ENCODE assay signal across 11 cellular contexts in the genomic region with DNA sequence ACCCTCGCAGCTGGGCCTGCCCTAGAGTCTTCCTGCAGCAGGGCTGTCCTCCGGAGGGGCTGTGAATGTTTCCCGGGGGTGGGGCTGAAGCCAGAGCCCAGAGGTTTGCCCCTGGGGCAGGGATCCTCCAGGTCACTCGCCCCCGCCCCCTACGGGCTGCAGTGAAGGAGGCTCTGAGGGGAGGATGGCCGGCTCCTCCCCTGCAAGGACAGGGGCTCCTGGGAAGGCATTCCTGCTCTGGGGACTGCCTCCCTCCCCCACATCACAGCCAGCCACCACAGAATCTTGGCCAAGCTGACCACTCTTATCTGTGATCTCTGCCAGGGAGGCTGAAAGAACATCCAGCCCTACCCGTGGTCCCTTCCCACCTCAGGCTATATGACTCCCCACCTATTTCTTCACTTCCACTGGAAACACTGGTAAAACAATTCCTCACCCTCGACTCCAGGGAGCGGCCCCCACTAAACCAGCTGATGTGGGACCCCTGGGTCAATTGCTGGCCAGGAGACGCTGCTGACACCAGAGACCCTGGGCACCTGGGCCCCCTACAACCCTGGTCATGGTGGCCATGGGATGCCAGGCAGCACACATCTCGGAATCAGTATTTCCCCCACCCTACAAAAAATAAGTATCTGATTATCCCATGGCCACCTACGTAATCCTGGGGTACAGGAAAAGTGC.
DNase-seq lines count a peak whose midpoint lies in the region; ATAC-seq, FAIRE-seq and TF ChIP-seq lines count a peak whose summit lies in the region.
"Had no signal": no experiment of that assay in that cellular context is flagged by ENCODE, and none has a peak within 500 bp of the region (broad histone marks: within the 10 kb centered on the region; RNA-seq: fewer than 3 reads in every experiment).

No MANE protein-coding gene starts in this region.

- H3K4me1 ChIP-seq in breast epithelium (peaks cover 0 to 6% of the 10 kb centered on the region in 2 donors), astrocyte (ENCODE audit: insufficient read depth, low read length) (peaks cover 9% of the 10 kb centered on the region), testis (peaks cover 16% of the 10 kb centered on the region)

- DNase-seq in breast epithelium (ENCODE audit: low spot score in 2 of 2) (no peak), MCF 10A (ENCODE audit: unreplicated experiment) (no peak), astrocyte (ENCODE audit: low read depth) (no peak), iPS-NIHi11 (ENCODE audit: low spot score) (peak; percentile 88), testis (peak; percentile 80), AG20443 (ENCODE audit: low spot score) (no peak)
- DNase-seq in activated CD4-positive, alpha-beta T cell treated with anti-CD3 and anti-CD28 coated beads for 4 hours: no peak
- DNase-seq in stimulated activated naive B cell treated with anti-CD40 and anti-IgM and Interleukin-4, amounts not matched to agents 10 μg/mL and 1 μg/mL and 100 μg/mL, for 72 hours: no peak
- DNase-seq: GF-D8 had no signal

- no peak overlapping the region for H3K27ac Mint-ChIP-seq in MCF 10A (ENCODE audit: low read depth, unreplicated experiment)
- H3K27ac Mint-ChIP-seq in astrocyte (ENCODE audit: unreplicated experiment): no peak overlapping the region
- no peak overlapping the region for H3K27ac Mint-ChIP-seq in stimulated activated naive B cell treated with anti-CD40 and anti-IgM and Interleukin-4, amounts not matched to agents 10 μg/mL and 1 μg/mL and 100 μg/mL, for 72 hours
- H3K27ac Mint-ChIP-seq: brain; stimulated activated naive CD8-positive, alpha-beta T cell treated with anti-CD3 and anti-CD28 coated beads, Interleukin-15, Interleukin-2, amounts not matched to agents 100 ng/mL and 50 ng/mL, for 24 hours had no signal

- TF ChIP-seq CTCF in breast epithelium (IDR thresholded peaks at IDR 0.05) (no peak), MCF 10A (IDR thresholded peaks at IDR 0.05; ENCODE audit: unreplicated experiment) (no peak), astrocyte (IDR thresholded peaks at IDR 0.05; ENCODE audit: insufficient read depth, low read depth, low read length) (no peak), testis (IDR thresholded peaks at IDR 0.05) (no peak)

- no peaks in the 10 kb centered on the region for H3K9me3 ChIP-seq in breast epithelium
- no peaks in the 10 kb centered on the region for H3K9me3 ChIP-seq in astrocyte (ENCODE audit: insufficient read depth, low read depth, low read length)
- no peaks in the 10 kb centered on the region for H3K9me3 ChIP-seq in testis

- peak overlapping the region; percentile 78 for H3K4me2 ChIP-seq in astrocyte (ENCODE audit: low read length)

- CTCF ChIA-PET in MCF 10A (lab: Yijun Ruan, JAX): interaction anchor here (0.7 kb wide), 1 partner anchor 262 kb away, joined by 3 read pairs; no protein-coding TSS in a partner anchor

- no peak for FAIRE-seq in astrocyte (lab: Jason Lieb, UNC)

- H3K4me3 ChIP-seq in breast epithelium: peak overlapping the region; percentile 23 to 64 (median 40)
- H3K4me3 ChIP-seq in astrocyte (ENCODE audit: insufficient read depth, low read depth, low read length): no peak overlapping the region
- H3K4me3 ChIP-seq in testis: no peak overlapping the region

- H3K36me3 ChIP-seq in breast epithelium: no peaks in the 10 kb centered on the region
- no peaks in the 10 kb centered on the region for H3K36me3 ChIP-seq in astrocyte (ENCODE audit: insufficient read depth, low read length)
- H3K36me3 ChIP-seq in testis (ENCODE audit: low read depth, missing control alignments): no peaks in the 10 kb centered on the region

- no peaks in the 10 kb centered on the region for H3K79me2 ChIP-seq in astrocyte (ENCODE audit: insufficient read depth, low read length)

- H3K27me3 Mint-ChIP-seq in MCF 10A (ENCODE audit: insufficient read depth, unreplicated experiment) (peaks cover 12% of the 10 kb centered on the region), astrocyte (ENCODE audit: low read depth, unreplicated experiment) (peaks cover 32% of the 10 kb centered on the region)
- peaks cover 31 to 35% of the 10 kb centered on the region in 2 donors for H3K27me3 Mint-ChIP-seq in stimulated activated naive B cell treated with anti-CD40 and anti-IgM and Interleukin-4, amounts not matched to agents 10 μg/mL and 1 μg/mL and 100 μg/mL, for 72 hours

- H3K9me3 Mint-ChIP-seq in MCF 10A (ENCODE audit: unreplicated experiment) (no peaks in the 10 kb centered on the region), astrocyte (ENCODE audit: unreplicated experiment) (no peaks in the 10 kb centered on the region)
- peaks cover 3 to 4% of the 10 kb centered on the region in 2 donors for H3K9me3 Mint-ChIP-seq in stimulated activated naive B cell treated with anti-CD40 and anti-IgM and Interleukin-4, amounts not matched to agents 10 μg/mL and 1 μg/mL and 100 μg/mL, for 72 hours
- H3K9me3 Mint-ChIP-seq: stimulated activated naive CD8-positive, alpha-beta T cell treated with anti-CD3 and anti-CD28 coated beads, Interleukin-15, Interleukin-2, amounts not matched to agents 100 ng/mL and 50 ng/mL, for 24 hours had no signal

- H2AFZ ChIP-seq in astrocyte (ENCODE audit: low read depth, low read length): no peak overlapping the region

- no peak for ATAC-seq in stimulated activated naive B cell treated with anti-CD40 and anti-IgM and Interleukin-4, amounts not matched to agents 10 μg/mL and 1 μg/mL and 100 μg/mL, for 72 hours (replicated peaks)

- intact Hi-C loops in breast epithelium (cut with DNase I; ENCODE audit: low total_unique reads) (no loop called here), MCF 10A (cut with micrococcal nuclease) (no loop called here), testis (cut with DNase I; ENCODE audit: low total_unique reads) (no loop called here)

- no peaks in the 10 kb centered on the region for H3K4me1 Mint-ChIP-seq in MCF 10A (ENCODE audit: insufficient read depth, unreplicated experiment)
- peaks cover 6% of the 10 kb centered on the region for H3K4me1 Mint-ChIP-seq in astrocyte (ENCODE audit: low read depth, unreplicated experiment)
- H3K4me1 Mint-ChIP-seq in stimulated activated naive B cell treated with anti-CD40 and anti-IgM and Interleukin-4, amounts not matched to agents 10 μg/mL and 1 μg/mL and 100 μg/mL, for 72 hours: peaks cover 11 to 20% of the 10 kb centered on the region in 2 donors

- no TSS peak for BruUV-seq in MCF 10A (replicated peaks; lab: Mats Ljungman, UMichigan)

- H3K27ac ChIP-seq in breast epithelium (no peak overlapping the region), astrocyte (ENCODE audit: low read depth, low read length) (no peak overlapping the region), testis (no peak overlapping the region)

- POLR2A ChIA-PET in MCF 10A (lab: Yijun Ruan, JAX): no interaction called here

- H3K36me3 Mint-ChIP-seq in MCF 10A (ENCODE audit: insufficient read depth, unreplicated experiment) (no peaks in the 10 kb centered on the region), astrocyte (ENCODE audit: low read depth, unreplicated experiment) (no peaks in the 10 kb centered on the region)
- no peaks in the 10 kb centered on the region for H3K36me3 Mint-ChIP-seq in stimulated activated naive B cell treated with anti-CD40 and anti-IgM and Interleukin-4, amounts not matched to agents 10 μg/mL and 1 μg/mL and 100 μg/mL, for 72 hours
- H3K36me3 Mint-ChIP-seq: brain had no signal

- WGBS in testis, 2 donors: 46 to 54% methylated on average over 11 to 12 of the region's 13 CpGs

- TF ChIP-seq POLR2A in breast epithelium (IDR thresholded peaks at IDR 0.05) (no peak), testis (IDR thresholded peaks at IDR 0.05) (no peak)

- no peak overlapping the region for H3K4me3 Mint-ChIP-seq in MCF 10A (ENCODE audit: unreplicated experiment)
- H3K4me3 Mint-ChIP-seq in astrocyte (ENCODE audit: unreplicated experiment): no peak overlapping the region
- H3K4me3 Mint-ChIP-seq in stimulated activated naive B cell treated with anti-CD40 and anti-IgM and Interleukin-4, amounts not matched to agents 10 μg/mL and 1 μg/mL and 100 μg/mL, for 72 hours: peak overlapping the region in 1 of 2 donors; percentile 48
- H3K4me3 Mint-ChIP-seq: brain; stimulated activated naive CD8-positive, alpha-beta T cell treated with anti-CD3 and anti-CD28 coated beads, Interleukin-15, Interleukin-2, amounts not matched to agents 100 ng/mL and 50 ng/mL, for 24 hours had no signal

- H4K20me1 ChIP-seq in astrocyte (ENCODE audit: insufficient read depth, low read length): no peaks in the 10 kb centered on the region

- H3K27me3 ChIP-seq in breast epithelium (no peaks in the 10 kb centered on the region), astrocyte (ENCODE audit: insufficient read depth, low read length) (peaks cover 16% of the 10 kb centered on the region), testis (no peaks in the 10 kb centered on the region)

- H3K9ac ChIP-seq in astrocyte (ENCODE audit: low read length): no peak overlapping the region

Comparison
In these comparisons a context has a peak if more than half of its experiments do, and no peak if none do; other contexts are left out.
1. DNase-seq: peak in iPS-NIHi11 (single experiment) and testis (single experiment); none in breast epithelium (0 of 2), MCF 10A (single experiment), astrocyte (single experiment), AG20443 (single experiment), activated CD4-positive, alpha-beta T cell treated with anti-CD3 and anti-CD28 coated beads for 4 hours (0 of 2) and stimulated activated naive B cell treated with anti-CD40 and anti-IgM and Interleukin-4, amounts not matched to agents 10 μg/mL and 1 μg/mL and 100 μg/mL, for 72 hours (single experiment).
2. H3K4me3 ChIP-seq: peak in breast epithelium (3 of 3); none in astrocyte (single experiment) and testis (0 of 2).